Comparison of ENCODE assay signal across 11 cellular contexts in genomic region chr5:20572560-20572959, GRCh38.
DNase-seq lines count a peak whose midpoint lies in the region; ATAC-seq and TF ChIP-seq lines count a peak whose summit lies in the region.
"Had no signal": no experiment of that assay in that cellular context is flagged by ENCODE, and none has a peak within 500 bp of the region (broad histone marks: within the 10 kb centered on the region; RNA-seq: fewer than 3 reads in every experiment).

No MANE protein-coding gene starts in this region.

- no peak for TF ChIP-seq POLR2A in NB4 (IDR thresholded peaks at IDR 0.05; ENCODE audit: extremely low read depth, insufficient read length)

- H3K27ac ChIP-seq in neural cell (ENCODE audit: low read length), result no peak overlapping the region
- H3K27ac ChIP-seq: upper lobe of left lung had no signal

- DNase-seq in NB4 (ENCODE audit: low read depth) (peak; percentile 38), amniotic stem cell (lab: John Stamatoyannopoulos, UW) (peak; percentile 66), NCI-H1417 treated with DMSO at 0.1 percent for 48 hours (lab: John Stamatoyannopoulos, UW) (no peak)
- no peak for DNase-seq in activated CD4-positive, alpha-beta T cell treated with anti-CD3 and anti-CD28 coated beads, Interleukin-2, amount 10 ng/mL, durations not matched to agents 24 days and 14 days
- no peak for DNase-seq in stimulated activated CD4-positive, alpha-beta T cell treated with anti-CD3 and anti-CD28 coated beads, Interleukin-4, amount 100 ng/mL, for 4 hours
- DNase-seq: activated CD8-positive, alpha-beta memory T cell treated with anti-CD3 and anti-CD28 coated beads, Interleukin-2, amount 50 U/mL, for 48 hours; RPMI8226; upper lobe of left lung had no signal

- no peak overlapping the region for H3K4me3 Mint-ChIP-seq in activated CD4-positive, alpha-beta T cell treated with anti-CD3 and anti-CD28 coated beads, Interleukin-2, amount 10 ng/mL, durations not matched to agents 24 days and 14 days

- H3K36me3 Mint-ChIP-seq in activated CD4-positive, alpha-beta T cell treated with anti-CD3 and anti-CD28 coated beads, Interleukin-2, amount 10 ng/mL, durations not matched to agents 24 days and 14 days (ENCODE audit: low read depth), result no peaks in the 10 kb centered on the region

- peak; percentile 59 for ATAC-seq in GM21717 (IDR thresholded peaks at IDR 0.05; ENCODE audit: unreplicated experiment)
- no peak for ATAC-seq in GM19324 (IDR thresholded peaks at IDR 0.05; ENCODE audit: low FRiP score, unreplicated experiment)

- H3K36me3 ChIP-seq in neural cell (ENCODE audit: insufficient read depth, low read length), result no peaks in the 10 kb centered on the region
- H3K36me3 ChIP-seq: upper lobe of left lung had no signal

- H3K9ac ChIP-seq in neural cell (ENCODE audit: low read length), result no peak overlapping the region

- TF ChIP-seq CTCF in NB4 (IDR thresholded peaks at IDR 0.05; ENCODE audit: low read depth, low read length) (no peak), neural cell (IDR thresholded peaks at IDR 0.05; ENCODE audit: poor library complexity, severe bottlenecking) (peak; percentile 65)

- H3K9me3 ChIP-seq in neural cell (ENCODE audit: low read length), result no peaks in the 10 kb centered on the region
- H3K9me3 ChIP-seq: upper lobe of left lung had no signal

- H3K27me3 Mint-ChIP-seq in activated CD4-positive, alpha-beta T cell treated with anti-CD3 and anti-CD28 coated beads, Interleukin-2, amount 10 ng/mL, durations not matched to agents 24 days and 14 days, result no peaks in the 10 kb centered on the region

- H3K4me1 Mint-ChIP-seq in activated CD4-positive, alpha-beta T cell treated with anti-CD3 and anti-CD28 coated beads, Interleukin-2, amount 10 ng/mL, durations not matched to agents 24 days and 14 days, result no peaks in the 10 kb centered on the region

- no peaks in the 10 kb centered on the region for H3K27me3 ChIP-seq in neural cell (ENCODE audit: insufficient read depth, low read depth, low read length)
- H3K27me3 ChIP-seq: upper lobe of left lung had no signal

- H4K20me1 ChIP-seq in neural cell (ENCODE audit: insufficient read depth), result no peaks in the 10 kb centered on the region

- H3K9me2 ChIP-seq in neural cell (ENCODE audit: insufficient read depth, low read length), result no peaks in the 10 kb centered on the region

- peak; percentile 71 for TF ChIP-seq RAD21 in neural cell (conservative IDR thresholded peaks at IDR 0.05)

- no peak for TF ChIP-seq EP300 in neural cell (conservative IDR thresholded peaks at IDR 0.05; ENCODE audit: poor library complexity, severe bottlenecking)

- H3K4me3 ChIP-seq in NB4 (ENCODE audit: low read depth, low read length) (no peak overlapping the region), neural cell (ENCODE audit: low read length) (no peak overlapping the region)
- H3K4me3 ChIP-seq: upper lobe of left lung had no signal

- no peak overlapping the region for H2AFZ ChIP-seq in neural cell (ENCODE audit: low read depth, low read length)

- H3K27ac Mint-ChIP-seq in activated CD4-positive, alpha-beta T cell treated with anti-CD3 and anti-CD28 coated beads, Interleukin-2, amount 10 ng/mL, durations not matched to agents 24 days and 14 days, result no peak overlapping the region

- H3F3A ChIP-seq in neural cell (ENCODE audit: insufficient read depth, low read length, poor library complexity, severe bottlenecking), result no peaks in the 10 kb centered on the region

- intact Hi-C loops in activated CD4-positive, alpha-beta T cell treated with anti-CD3 and anti-CD28 coated beads, Interleukin-2, amount 10 ng/mL, durations not matched to agents 24 days and 14 days (cut with micrococcal nuclease), result no loop called here

- H3K79me2 ChIP-seq in neural cell (replicated peaks; ENCODE audit: insufficient read depth, low read length), result no peaks in the 10 kb centered on the region

- no peak overlapping the region for H3K4me2 ChIP-seq in neural cell (ENCODE audit: low read length)

- H3K9me3 Mint-ChIP-seq in activated CD4-positive, alpha-beta T cell treated with anti-CD3 and anti-CD28 coated beads, Interleukin-2, amount 10 ng/mL, durations not matched to agents 24 days and 14 days, result no peaks in the 10 kb centered on the region

TF ChIP-seq in neural cell, 6 proteins besides CTCF, POLR2A, EP300 and RAD21:
- TF ChIP-seq POLR2AphosphoS5 (IDR thresholded peaks at IDR 0.05), result no peak
- TF ChIP-seq EZH2 (IDR thresholded peaks at IDR 0.05; ENCODE audit: borderline replicate concordance, insufficient read depth, low read length, poor library complexity, severe bottlenecking), result no peak
- TF ChIP-seq MXI1 (conservative IDR thresholded peaks at IDR 0.05; ENCODE audit: poor library complexity, severe bottlenecking), result no peak
- TF ChIP-seq TAF1 (IDR thresholded peaks at IDR 0.05; ENCODE audit: low read depth), result no peak
- TF ChIP-seq SMC3 (conservative IDR thresholded peaks at IDR 0.05; ENCODE audit: poor library complexity), result peak; percentile 68

Comparison
In these comparisons a context has a peak if more than half of its experiments do, and no peak if none do; other contexts are left out.
1. DNase-seq: peak in NB4 (single experiment) and amniotic stem cell (single experiment); none in NCI-H1417 treated with DMSO at 0.1 percent for 48 hours (single experiment), activated CD4-positive, alpha-beta T cell treated with anti-CD3 and anti-CD28 coated beads, Interleukin-2, amount 10 ng/mL, durations not matched to agents 24 days and 14 days (single experiment) and stimulated activated CD4-positive, alpha-beta T cell treated with anti-CD3 and anti-CD28 coated beads, Interleukin-4, amount 100 ng/mL, for 4 hours (0 of 2).